ENCODE assay signal across 16 cellular contexts in the genomic region with DNA sequence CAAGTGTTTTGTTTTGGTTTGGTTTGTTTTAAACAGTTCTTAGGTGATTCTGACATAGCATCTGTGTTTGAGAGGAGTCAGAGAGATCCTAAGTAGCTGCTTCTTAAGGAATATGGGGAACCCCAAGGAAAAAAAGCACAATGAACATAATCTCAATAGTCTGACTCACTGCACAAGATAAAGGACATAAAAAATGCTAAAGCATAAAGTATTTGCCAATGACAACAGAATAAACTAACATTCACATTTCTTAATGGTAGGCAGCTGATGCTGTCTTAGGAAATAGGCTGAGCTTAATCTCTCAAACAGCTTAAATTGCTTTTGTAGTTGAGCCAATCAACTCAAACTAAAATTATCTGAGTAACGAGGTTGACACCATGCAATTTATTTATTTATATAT. TPM values are rescaled to one million over a fixed set of nuclear protein-coding genes. Genes with fewer than 3 reads are reported as not detected.
DNase-seq lines count a peak whose midpoint lies in the region; ATAC-seq, FAIRE-seq and TF ChIP-seq lines count a peak whose summit lies in the region.
"Had no signal": no experiment of that assay in that cellular context is flagged by ENCODE, and none has a peak within 500 bp of the region (broad histone marks: within the 10 kb centered on the region; RNA-seq: fewer than 3 reads in every experiment).

No MANE protein-coding gene starts in this region.

- no peak overlapping the region for H3K4me3 Mint-ChIP-seq in neural progenitor cell

- no peak for TF ChIP-seq CTCF in A549 (IDR thresholded peaks at IDR 0.05)
- TF ChIP-seq CTCF in brain microvascular endothelial cell (IDR thresholded peaks at IDR 0.05; ENCODE audit: low read depth, low read length, missing control alignments) = no peak
- no peak for TF ChIP-seq CTCF in foreskin keratinocyte (conservative IDR thresholded peaks at IDR 0.05)
- no peak for TF ChIP-seq CTCF in neural progenitor cell (IDR thresholded peaks at IDR 0.05)

- peaks cover 26% of the 10 kb centered on the region for H3F3A ChIP-seq in GM23248 (ENCODE audit: insufficient read depth)
- peaks cover 13% of the 10 kb centered on the region for H3F3A ChIP-seq in neural progenitor cell (ENCODE audit: low read depth)

- H3K4me3 ChIP-seq in A549 = no peak overlapping the region
- H3K4me3 ChIP-seq in GM23248 = no peak overlapping the region
- H3K4me3 ChIP-seq in brain microvascular endothelial cell (ENCODE audit: low read depth, low read length) = no peak overlapping the region
- no peak overlapping the region for H3K4me3 ChIP-seq in neural progenitor cell
- H3K4me3 ChIP-seq in HAP-1 = no peak overlapping the region

- DNase-seq in A549 (ENCODE audit: low read depth in 1 of 2, low spot score in 1 of 2) (peak in 1 of 2 experiments; percentile 34), GM23248 (peak; percentile 61), brain microvascular endothelial cell (peak; percentile 32), foreskin keratinocyte (peak; percentile 40 to 64), neural progenitor cell (ENCODE audit: low spot score) (no peak), HAP-1 (ENCODE audit: low spot score in 2 of 2) (no peak)
- DNase-seq: activated CD8-positive, alpha-beta memory T cell treated with anti-CD3 and anti-CD28 coated beads for 24 hours; activated effector memory CD4-positive, alpha-beta T cell treated with anti-CD3 and anti-CD28 coated beads, Interleukin-2, amount 50 U/mL, for 16 hours; hippocampal formation; NCI-H2029 treated with DMSO at 0.1 percent for 48 hours; NCI-H69; stimulated activated CD4-positive, alpha-beta T cell treated with anti-CD3 and anti-CD28 coated beads, Interleukin-15, amount 100 ng/mL, for 24 hours had no signal

- H3K27me3 Mint-ChIP-seq in neural progenitor cell (ENCODE audit: insufficient read depth, low read depth) = peaks cover 2% of the 10 kb centered on the region
- H3K27me3 Mint-ChIP-seq: progenitor cell of endocrine pancreas had no signal

- no peaks in the 10 kb centered on the region for H3K27me3 ChIP-seq in GM23248 (replicated peaks; ENCODE audit: insufficient read depth)
- no peaks in the 10 kb centered on the region for H3K27me3 ChIP-seq in brain microvascular endothelial cell (replicated peaks)
- no peaks in the 10 kb centered on the region for H3K27me3 ChIP-seq in foreskin keratinocyte
- no peaks in the 10 kb centered on the region for H3K27me3 ChIP-seq in neural progenitor cell
- no peaks in the 10 kb centered on the region for H3K27me3 ChIP-seq in HAP-1 (ENCODE audit: low read depth)

- peaks cover 70% of the 10 kb centered on the region for H3K79me2 ChIP-seq in GM23248 (ENCODE audit: insufficient read depth)
- H3K79me2 ChIP-seq in neural progenitor cell (ENCODE audit: low read depth) = peaks cover 8% of the 10 kb centered on the region

- no peaks in the 10 kb centered on the region for H3K36me3 ChIP-seq in GM23248 (ENCODE audit: low read depth)
- H3K36me3 ChIP-seq in brain microvascular endothelial cell (replicated peaks) = no peaks in the 10 kb centered on the region
- H3K36me3 ChIP-seq in neural progenitor cell = no peaks in the 10 kb centered on the region
- H3K36me3 ChIP-seq in HAP-1 (replicated peaks) = no peaks in the 10 kb centered on the region

- H3K4me1 ChIP-seq in A549 (peaks cover 38% of the 10 kb centered on the region), GM23248 (ENCODE audit: insufficient read depth) (peaks cover 30% of the 10 kb centered on the region), foreskin keratinocyte (peaks cover 29% of the 10 kb centered on the region), neural progenitor cell (peaks cover 3% of the 10 kb centered on the region), HAP-1 (peaks cover 3% of the 10 kb centered on the region; the same call in 1 of the 2 replicates)

- POLR2A ChIA-PET in A549 (lab: Yijun Ruan, JAX) = interaction anchor here (4.4 kb wide), 1 partner anchor 41 kb away, joined by 66 read pairs; a partner anchor contains a TSS

- H3K27ac ChIP-seq in A549 (no peak overlapping the region), GM23248 (peak overlapping the region; percentile 1; the same call in 1 of the 2 replicates), brain microvascular endothelial cell (no peak overlapping the region), foreskin keratinocyte (no peak overlapping the region), neural progenitor cell (no peak overlapping the region)

- no peak for FAIRE-seq in A549 (lab: Jason Lieb, UNC)

- H3K9me3 Mint-ChIP-seq in neural progenitor cell = no peaks in the 10 kb centered on the region

- WGBS in A549 (ENCODE audit: missing lambda C conversion rate) = 65% methylated on average over 1 of the region's 1 CpG
- WGBS in GM23248 (ENCODE audit: low coverage in 1 of 2, low lambda C conversion rate in 2 of 2, missing lambda C conversion rate in 2 of 2), 2 experiments = 47 to 57% methylated on average over 1 of the region's 1 CpG

- in situ Hi-C loops in GM23248 (cut with MboI) = no loop called here
- in situ Hi-C loops in brain microvascular endothelial cell (cut with HindIII; ENCODE audit: low pct_ligation_motif_present, low sequenced_read_pairs) = no loop called here
- in situ Hi-C loops in HAP-1 (cut with MboI; ENCODE audit: low sequenced_read_pairs) = no loop called here

- H3K9ac ChIP-seq in GM23248 (peak overlapping the region; percentile 1; the same call in 1 of the 2 replicates), neural progenitor cell (no peak overlapping the region)

- H3K4me2 ChIP-seq in A549 (peak overlapping the region; percentile 81; the same call in 2 of the 3 replicates), GM23248 (ENCODE audit: unreplicated experiment) (peak overlapping the region; percentile 82), neural progenitor cell (no peak overlapping the region)

- no peak overlapping the region for H3K27ac Mint-ChIP-seq in neural progenitor cell
- H3K27ac Mint-ChIP-seq: progenitor cell of endocrine pancreas had no signal

- H3K36me3 Mint-ChIP-seq in neural progenitor cell = no peaks in the 10 kb centered on the region

- H4K20me1 ChIP-seq in GM23248 (ENCODE audit: insufficient read depth) (no peaks in the 10 kb centered on the region), neural progenitor cell (ENCODE audit: low read depth) (no peaks in the 10 kb centered on the region)

- peaks cover 17% of the 10 kb centered on the region for H3K4me1 Mint-ChIP-seq in neural progenitor cell

- H3K9me2 ChIP-seq in GM23248 (ENCODE audit: insufficient read depth) = no peaks in the 10 kb centered on the region

- ATAC-seq in A549 (no peak), foreskin keratinocyte (peak; percentile 10), GM21447 (IDR thresholded peaks at IDR 0.05; ENCODE audit: unreplicated experiment) (no peak), HG02840 (IDR thresholded peaks at IDR 0.05; ENCODE audit: low FRiP score, unreplicated experiment) (no peak)
- ATAC-seq: left colon had no signal

- no peak for TF ChIP-seq POLR2A in A549 (IDR thresholded peaks at IDR 0.05; ENCODE audit: low read length)

- CTCF ChIA-PET in A549 (lab: Yijun Ruan, JAX) = interaction anchor here (1.0 to 2.3 kb wide), 5 partner anchors 8 to 42 kb away, joined by 3 to 8 read pairs (median 5); a partner anchor contains a TSS

- H2AFZ ChIP-seq in GM23248 (no peak overlapping the region), neural progenitor cell (replicated peaks) (no peak overlapping the region)

- TF ChIP-seq EP300 in A549 (IDR thresholded peaks at IDR 0.05) = no peak

- no peak for TF ChIP-seq RAD21 in A549 (conservative IDR thresholded peaks at IDR 0.05 in 1 of 2, IDR thresholded peaks at IDR 0.05 in 1 of 2)

- H3K9me3 ChIP-seq in A549 (no peaks in the 10 kb centered on the region), GM23248 (ENCODE audit: low read depth) (no peaks in the 10 kb centered on the region), neural progenitor cell (ENCODE audit: low read depth) (no peaks in the 10 kb centered on the region), HAP-1 (no peaks in the 10 kb centered on the region)

TF ChIP-seq in A549, 52 proteins besides CTCF, POLR2A, EP300 and RAD21 (continues in another document):
- TF ChIP-seq MYC (IDR thresholded peaks at IDR 0.05; ENCODE audit: borderline replicate concordance, low read length) = no peak
- TF ChIP-seq, protein P1, sequence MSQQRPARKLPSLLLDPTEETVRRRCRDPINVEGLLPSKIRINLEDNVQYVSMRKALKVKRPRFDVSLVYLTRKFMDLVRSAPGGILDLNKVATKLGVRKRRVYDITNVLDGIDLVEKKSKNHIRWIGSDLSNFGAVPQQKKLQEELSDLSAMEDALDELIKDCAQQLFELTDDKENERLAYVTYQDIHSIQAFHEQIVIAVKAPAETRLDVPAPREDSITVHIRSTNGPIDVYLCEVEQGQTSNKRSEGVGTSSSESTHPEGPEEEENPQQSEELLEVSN (IDR thresholded peaks at IDR 0.05; ENCODE audit: borderline replicate concordance, low read depth) = no peak
- TF ChIP-seq ESRRA (IDR thresholded peaks at IDR 0.05; ENCODE audit: borderline replicate concordance, low read length) = no peak

RNA-seq across cellular contexts. Expression of a gene that starts 2.9 kb away (rescaled TPM):
- polyA plus RNA-seq in A549 (2011; rRNA removed) (32.2 and 33.2 TPM in 2 replicates), A549 (2017; fragmentation: RNase III; extraction: RNeasy Plus Mini Kit Qiagen cat#74134 plus additional on column Dnase treatment) (20.7 to 25.8 TPM (median 21.4 TPM) in 3 replicates), GM23248 (2016; fragmentation: Nextera tagmentation; extraction: Ambion mirVana) (18.4 and 19.5 TPM in 2 replicates), foreskin keratinocyte (4.9 and 6.3 TPM in 2 replicates)
- polyA plus RNA-seq in A549 (2012; cell fraction: cytosol; rRNA removed) = 10.6 and 12.9 TPM in 2 replicates
- polyA plus RNA-seq in A549 (2012; cell fraction: nucleus; rRNA removed) = 12.4 TPM in 2 replicates
- 34.7 and 36.7 TPM in 2 replicates for polyA minus RNA-seq in A549 (2011; rRNA and poly(A)+ RNA removed)
- 13.5 and 16.5 TPM in 2 replicates for total RNA-seq in GM23248 (2014; rRNA removed; shearing (Covaris generic))
- total RNA-seq in foreskin keratinocyte (17.4 and 18.3 TPM in 2 replicates), neural progenitor cell (ENCODE audit: low replicate concordance) (3.7 and 7.7 TPM in 2 replicates)

RNA-seq across cellular contexts. Expression of a gene that starts 42.6 kb away (rescaled TPM):
- polyA plus RNA-seq in A549 (2011; rRNA removed) (132 and 187 TPM in 2 replicates), A549 (2017; fragmentation: RNase III; extraction: RNeasy Plus Mini Kit Qiagen cat#74134 plus additional on column Dnase treatment) (92.3 to 96.5 TPM (median 93.3 TPM) in 3 replicates), GM23248 (2016; fragmentation: Nextera tagmentation; extraction: Ambion mirVana) (22.7 and 23.2 TPM in 2 replicates), foreskin keratinocyte (18.1 and 24.0 TPM in 2 replicates)
- polyA plus RNA-seq in A549 (2012; cell fraction: cytosol; rRNA removed) = 28.9 and 30.3 TPM in 2 replicates
- 23.6 and 46.4 TPM in 2 replicates for polyA plus RNA-seq in A549 (2012; cell fraction: nucleus; rRNA removed)
- polyA minus RNA-seq in A549 (2011; rRNA and poly(A)+ RNA removed) = 71.8 and 77.7 TPM in 2 replicates
- 28.3 and 43.4 TPM in 2 replicates for total RNA-seq in GM23248 (2014; rRNA removed; shearing (Covaris generic))
- total RNA-seq in foreskin keratinocyte (54.5 and 63.0 TPM in 2 replicates), neural progenitor cell (ENCODE audit: low replicate concordance) (163 and 267 TPM in 2 replicates)

Comparison
In these comparisons a context has a peak if more than half of its experiments do, and no peak if none do; other contexts are left out.
1. DNase-seq: peak in GM23248 (single experiment), brain microvascular endothelial cell (single experiment) and foreskin keratinocyte (2 of 2); none in neural progenitor cell (single experiment) and HAP-1 (0 of 2).